ENCODE assay signal across 33 cellular contexts in genomic region chr6:137171053-137171374, GRCh38. TPM values are rescaled to one million over a fixed set of nuclear protein-coding genes. Genes with fewer than 3 reads are reported as not detected.
"Had no signal": no experiment of that assay in that cellular context is flagged by ENCODE, and none has a peak within 500 bp of the region (broad histone marks: within the 10 kb centered on the region; RNA-seq: fewer than 3 reads in every experiment).

No MANE protein-coding gene starts in this region.

- H3K4me3 ChIP-seq: coronary artery, esophagus muscularis mucosa, heart right ventricle, left lung, neural progenitor cell, right lobe of liver, testis, tibial artery, upper lobe of right lung, uterus had no signal

- FAIRE-seq: endothelial cell of umbilical vein, islet of Langerhans, small intestine had no signal

- H3K4me3 Mint-ChIP-seq: natural killer cell treated with Interleukin-12 subunit alpha and Interleukin-12 subunit beta and Interleukin-15 and Interleukin-18, amount 100 ng/mL, for 72 hours; neural progenitor cell had no signal

- H3K27ac ChIP-seq: coronary artery, esophagus muscularis mucosa, heart right ventricle, left lung, neural progenitor cell, parathyroid adenoma, right lobe of liver, testis, tibial artery, upper lobe of right lung, uterus had no signal

- H3K27me3 Mint-ChIP-seq: progenitor cell of endocrine pancreas had no signal

- H3K27me3 ChIP-seq: esophagus muscularis mucosa, heart right ventricle, left lung, neural progenitor cell, right lobe of liver, testis, tibial artery, upper lobe of right lung, uterus had no signal

- H2AFZ ChIP-seq: neural progenitor cell, parathyroid adenoma had no signal

- H3K36me3 ChIP-seq: esophagus muscularis mucosa, heart right ventricle, left lung, neural progenitor cell, right lobe of liver, tibial artery, upper lobe of right lung, uterus had no signal

- H3K79me2 ChIP-seq: parathyroid adenoma had no signal

- H3K4me2 ChIP-seq: neural progenitor cell had no signal

- H3K27ac Mint-ChIP-seq: natural killer cell treated with Interleukin-12 subunit alpha and Interleukin-12 subunit beta and Interleukin-15 and Interleukin-18, amount 100 ng/mL, for 72 hours; neural progenitor cell; progenitor cell of endocrine pancreas had no signal

- H3K9ac ChIP-seq: neural progenitor cell, parathyroid adenoma had no signal

- ATAC-seq: heart right ventricle; left cardiac atrium; left lung; natural killer cell treated with Interleukin-12 subunit alpha and Interleukin-12 subunit beta and Interleukin-15 and Interleukin-18, amount 100 ng/mL, for 72 hours; right lobe of liver; stimulated activated naive CD8-positive, alpha-beta T cell treated with anti-CD3 and anti-CD28 coated beads, Interleukin-15, Interleukin-2, amounts not matched to agents 100 U/mL and 50 U/mL, for 24 hours; upper lobe of right lung had no signal

- H3K36me3 Mint-ChIP-seq: neural progenitor cell had no signal

- DNase-seq: dermis blood vessel endothelial cell; effector memory CD4-positive, alpha-beta T cell; foreskin melanocyte; glutamatergic neuron; heart right ventricle; hippocampal formation; left cardiac atrium; left lung; right lobe of liver; small intestine; stimulated activated CD4-positive, alpha-beta T cell treated with anti-CD3 and anti-CD28 coated beads, Interleukin-15, amount 100 ng/mL, for 24 hours; stimulated activated CD4-positive, alpha-beta T cell treated with anti-CD3 and anti-CD28 coated beads, Interleukin-2, amount 100 ng/mL, for 48 hours; stimulated activated naive CD8-positive, alpha-beta T cell treated with anti-CD3 and anti-CD28 coated beads, Interleukin-15, Interleukin-2, amounts not matched to agents 100 U/mL and 50 U/mL, for 24 hours; substantia nigra; testis; tibial artery; upper lobe of right lung; uterus had no signal

- H3K9me3 ChIP-seq: esophagus muscularis mucosa, left lung, right lobe of liver, testis, tibial artery, upper lobe of right lung, uterus had no signal

- H3K4me1 ChIP-seq: esophagus muscularis mucosa, neural progenitor cell, right lobe of liver, uterus had no signal

RNA-seq across cellular contexts. Expression of gene IL22RA2, which starts 2.4 kb away (rescaled TPM):
- total RNA-seq: dermis blood vessel endothelial cell; endothelial cell of umbilical vein; epithelial cell of proximal tubule; esophagus muscularis mucosa; fibroblast of lung; kidney epithelial cell; left cardiac atrium; left lung; lung microvascular endothelial cell; mesenteric fat pad; myocyte; natural killer cell treated with Interleukin-12 subunit alpha and Interleukin-12 subunit beta and Interleukin-15 and Interleukin-18, amount 100 ng/mL, for 72 hours; osteoblast; progenitor cell of endocrine pancreas; right lobe of liver; testis; upper lobe of right lung; uterus had no signal
- polyA plus RNA-seq: endothelial cell of umbilical vein, fibroblast of lung, heart right ventricle had no signal
